20 cellular contexts compared by ENCODE assay signal in the genomic region with DNA sequence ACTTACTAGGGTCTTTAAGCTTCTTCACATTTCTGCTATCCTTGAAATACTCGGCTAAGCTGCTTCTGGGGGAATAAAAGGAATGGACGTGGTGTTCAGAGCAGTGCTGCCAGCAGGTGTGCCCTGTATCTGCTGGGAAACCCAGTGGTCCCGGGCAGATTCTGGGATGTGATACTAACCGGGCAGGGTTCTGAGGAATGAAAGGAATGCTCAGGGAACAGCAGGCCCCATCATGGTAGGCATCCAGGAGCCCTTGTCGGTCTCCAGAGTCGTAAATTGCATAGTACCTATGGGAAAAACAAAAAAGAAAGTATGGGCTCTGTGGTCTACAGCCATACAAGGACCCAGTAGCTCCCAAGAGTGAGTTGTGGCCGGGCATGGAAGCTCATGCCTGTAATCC.
"Had no signal": no experiment of that assay in that cellular context is flagged by ENCODE, and none has a peak within 500 bp of the region (broad histone marks: within the 10 kb centered on the region; RNA-seq: fewer than 3 reads in every experiment).

No MANE protein-coding gene starts in this region.

- H3K4me3 ChIP-seq: cardiac muscle cell, left lung, psoas muscle, right lobe of liver, smooth muscle cell, thyroid gland had no signal

- DNase-seq: activated CD4-positive, alpha-beta T cell treated with anti-CD3 and anti-CD28 coated beads for 48 hours; activated CD4-positive, CD25-positive, alpha-beta regulatory T cell; activated CD8-positive, alpha-beta T cell treated with anti-CD3 and anti-CD28 coated beads, Interleukin-2, amount 10 ng/mL, durations not matched to agents 7 days and 5 days; activated gamma-delta T cell; amniotic stem cell; erythroblast; head of caudate nucleus; left lung; midbrain; psoas muscle; right lobe of liver; stimulated activated CD4-positive, alpha-beta T cell treated with anti-CD3 and anti-CD28 coated beads, Interleukin-4, amount 100 ng/mL, for 24 hours; stimulated activated naive CD4-positive, alpha-beta T cell; T-helper 1 cell; T-helper 9 cell; thyroid gland had no signal

- H3K27me3 ChIP-seq: cardiac muscle cell, left lung, right lobe of liver, thyroid gland had no signal

- H3K9me3 ChIP-seq: left lung, psoas muscle, right lobe of liver, thyroid gland had no signal

- H3K27ac ChIP-seq: cardiac muscle cell, left lung, psoas muscle, right lobe of liver, thyroid gland had no signal

- H3K4me3 Mint-ChIP-seq: activated CD8-positive, alpha-beta T cell treated with anti-CD3 and anti-CD28 coated beads, Interleukin-2, amount 10 ng/mL, durations not matched to agents 7 days and 5 days had no signal

- H3K27ac Mint-ChIP-seq: activated CD8-positive, alpha-beta T cell treated with anti-CD3 and anti-CD28 coated beads, Interleukin-2, amount 10 ng/mL, durations not matched to agents 7 days and 5 days had no signal

- H3K9me3 Mint-ChIP-seq: activated naive CD4-positive, alpha-beta T cell treated with anti-CD3 and anti-CD28 coated beads, Interleukin-2, amount 50 U/mL, for 72 hours; neural crest cell had no signal
